In the genomic region with DNA sequence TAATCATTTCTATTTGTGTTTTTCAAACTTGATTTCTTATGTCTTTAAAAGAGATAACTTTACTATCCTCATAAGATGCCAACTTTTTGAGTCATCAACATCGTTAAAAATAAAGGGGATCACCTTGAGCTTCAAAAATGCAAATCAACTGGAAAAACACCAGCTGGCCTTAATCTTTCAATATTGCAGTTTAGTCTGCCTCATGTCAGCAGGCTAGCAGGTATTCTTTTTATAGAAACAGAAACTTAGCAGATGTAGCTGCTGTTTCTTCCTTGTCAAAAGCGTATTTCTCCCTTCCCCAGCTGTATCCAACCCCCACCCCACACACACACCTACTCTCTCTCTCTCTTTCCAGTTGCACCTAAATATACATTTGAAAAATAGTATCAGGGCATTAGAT, we compare ENCODE assay signal across 12 cellular contexts.
DNase-seq lines count a peak whose midpoint lies in the region; ATAC-seq and TF ChIP-seq lines count a peak whose summit lies in the region.
"Had no signal": no experiment of that assay in that cellular context is flagged by ENCODE, and none has a peak within 500 bp of the region (broad histone marks: within the 10 kb centered on the region; RNA-seq: fewer than 3 reads in every experiment).

No MANE protein-coding gene starts in this region.

- no peaks in the 10 kb centered on the region for H3K9me3 ChIP-seq in Karpas-422 (ENCODE audit: low read length)
- no peaks in the 10 kb centered on the region for H3K9me3 ChIP-seq in esophagus muscularis mucosa
- H3K9me3 ChIP-seq: upper lobe of right lung had no signal

- peak; percentile 78 for DNase-seq in DMS 273 treated with DMSO at 0.1 percent for 48 hours (lab: John Stamatoyannopoulos, UW)
- DNase-seq in Karpas-422: no peak
- no peak for DNase-seq in esophagus muscularis mucosa (ENCODE audit: extremely low spot score)
- no peak for DNase-seq in activated T-cell treated with anti-CD3 and anti-CD28 coated beads, Interleukin-2, amount 50 U/mL, for 1 hour
- DNase-seq in NCI-H187 treated with DMSO at 0.1 percent for 48 hours (lab: John Stamatoyannopoulos, UW): no peak
- DNase-seq in HK-2 (ENCODE audit: unreplicated experiment): no peak
- DNase-seq: nephron progenitor cell; SHP77; stimulated activated CD4-positive, alpha-beta T cell treated with anti-CD3 and anti-CD28 coated beads, Interleukin-4, amount 100 ng/mL, for 1 hour; upper lobe of right lung had no signal

- H3K79me2 ChIP-seq in Karpas-422 (ENCODE audit: low read length): no peaks in the 10 kb centered on the region

- no peak for TF ChIP-seq CTCF in esophagus muscularis mucosa (IDR thresholded peaks at IDR 0.05)

- H2AFZ ChIP-seq in Karpas-422 (ENCODE audit: low read length): no peak overlapping the region

- peak overlapping the region; percentile 27; the same call in 1 of the 2 replicates for H3K27ac ChIP-seq in Karpas-422 (ENCODE audit: low read length)
- no peak overlapping the region for H3K27ac ChIP-seq in esophagus muscularis mucosa (replicated peaks in 1 of 4)
- H3K27ac ChIP-seq: upper lobe of right lung had no signal

- 25% methylated on average over 2 of the region's 2 CpGs for WGBS in esophagus muscularis mucosa

- H3K4me3 ChIP-seq in Karpas-422 (ENCODE audit: low read length) (no peak overlapping the region), esophagus muscularis mucosa (no peak overlapping the region)
- H3K4me3 ChIP-seq: upper lobe of right lung had no signal

- H3K36me3 ChIP-seq in Karpas-422 (ENCODE audit: insufficient read depth, low read length) (no peaks in the 10 kb centered on the region), esophagus muscularis mucosa (no peaks in the 10 kb centered on the region)
- H3K36me3 ChIP-seq: upper lobe of right lung had no signal

- TF ChIP-seq EP300 in esophagus muscularis mucosa (IDR thresholded peaks at IDR 0.05): no peak

- no peak overlapping the region for H3K4me2 ChIP-seq in Karpas-422 (ENCODE audit: low read depth, low read length, poor library complexity, severe bottlenecking)

- peaks cover 15% of the 10 kb centered on the region for H3K4me1 ChIP-seq in Karpas-422 (ENCODE audit: low read length)
- peaks cover 0 to 7% (median 0%) of the 10 kb centered on the region in 4 donors for H3K4me1 ChIP-seq in esophagus muscularis mucosa
- H3K4me1 ChIP-seq: upper lobe of right lung had no signal

- H4K20me1 ChIP-seq in Karpas-422 (ENCODE audit: insufficient read depth, low read depth, low read length): no peaks in the 10 kb centered on the region

- H3K27me3 ChIP-seq in Karpas-422 (ENCODE audit: low read length): no peaks in the 10 kb centered on the region
- no peaks in the 10 kb centered on the region for H3K27me3 ChIP-seq in esophagus muscularis mucosa
- H3K27me3 ChIP-seq: upper lobe of right lung had no signal

- ATAC-seq in GM19328 (IDR thresholded peaks at IDR 0.05; ENCODE audit: unreplicated experiment) (peak; percentile 95), HG02870 (IDR thresholded peaks at IDR 0.05; ENCODE audit: unreplicated experiment) (peak; percentile 99)
- ATAC-seq: upper lobe of right lung had no signal

- intact Hi-C loops in esophagus muscularis mucosa (cut with DNase I): no loop called here

- H3K9ac ChIP-seq in Karpas-422 (ENCODE audit: low read length): no peak overlapping the region

- H3K9me2 ChIP-seq in Karpas-422 (replicated peaks; ENCODE audit: insufficient read depth, low read length): no peaks in the 10 kb centered on the region

- no peak for TF ChIP-seq POLR2A in esophagus muscularis mucosa (IDR thresholded peaks at IDR 0.05; ENCODE audit: low read depth)
